ENCODE assay signal across 1 cellular context in the genomic region with DNA sequence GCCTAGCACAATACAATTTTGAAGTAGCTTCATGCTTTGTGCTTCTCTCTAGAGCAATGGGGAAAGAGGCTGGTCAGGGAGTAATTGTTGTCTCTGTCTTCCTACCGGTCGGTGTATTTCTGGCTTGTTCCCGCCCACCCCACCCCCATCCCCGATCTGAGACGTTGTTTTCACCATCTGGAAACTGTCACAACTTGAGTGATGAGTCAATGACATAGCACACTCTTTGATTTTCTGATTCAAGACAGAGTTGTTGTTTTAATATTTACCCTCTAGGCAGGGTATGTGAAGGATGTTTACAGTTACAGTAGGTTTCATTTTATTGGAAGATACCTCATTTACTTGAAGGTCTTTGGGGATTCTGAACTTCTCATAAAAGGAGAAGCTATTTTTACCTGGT.
TF ChIP-seq lines count a peak whose summit lies in the region.

No MANE protein-coding gene starts in this region.

TF ChIP-seq in WTC11, 78 proteins besides CTCF, POLR2A, EP300 and RAD21 (continued from another document):
- TF ChIP-seq HMGXB4 (CRISPR knock-in tag; IDR thresholded peaks at IDR 0.05) (no peak), MXD4 (CRISPR knock-in tag; IDR thresholded peaks at IDR 0.05; ENCODE audit: borderline replicate concordance) (no peak), TCF7 (CRISPR knock-in tag; IDR thresholded peaks at IDR 0.05; ENCODE audit: low read depth) (no peak), RORB (CRISPR knock-in tag; IDR thresholded peaks at IDR 0.05) (no peak), PRRX2 (CRISPR knock-in tag; IDR thresholded peaks at IDR 0.05) (no peak)
- TF ChIP-seq, protein P1, sequence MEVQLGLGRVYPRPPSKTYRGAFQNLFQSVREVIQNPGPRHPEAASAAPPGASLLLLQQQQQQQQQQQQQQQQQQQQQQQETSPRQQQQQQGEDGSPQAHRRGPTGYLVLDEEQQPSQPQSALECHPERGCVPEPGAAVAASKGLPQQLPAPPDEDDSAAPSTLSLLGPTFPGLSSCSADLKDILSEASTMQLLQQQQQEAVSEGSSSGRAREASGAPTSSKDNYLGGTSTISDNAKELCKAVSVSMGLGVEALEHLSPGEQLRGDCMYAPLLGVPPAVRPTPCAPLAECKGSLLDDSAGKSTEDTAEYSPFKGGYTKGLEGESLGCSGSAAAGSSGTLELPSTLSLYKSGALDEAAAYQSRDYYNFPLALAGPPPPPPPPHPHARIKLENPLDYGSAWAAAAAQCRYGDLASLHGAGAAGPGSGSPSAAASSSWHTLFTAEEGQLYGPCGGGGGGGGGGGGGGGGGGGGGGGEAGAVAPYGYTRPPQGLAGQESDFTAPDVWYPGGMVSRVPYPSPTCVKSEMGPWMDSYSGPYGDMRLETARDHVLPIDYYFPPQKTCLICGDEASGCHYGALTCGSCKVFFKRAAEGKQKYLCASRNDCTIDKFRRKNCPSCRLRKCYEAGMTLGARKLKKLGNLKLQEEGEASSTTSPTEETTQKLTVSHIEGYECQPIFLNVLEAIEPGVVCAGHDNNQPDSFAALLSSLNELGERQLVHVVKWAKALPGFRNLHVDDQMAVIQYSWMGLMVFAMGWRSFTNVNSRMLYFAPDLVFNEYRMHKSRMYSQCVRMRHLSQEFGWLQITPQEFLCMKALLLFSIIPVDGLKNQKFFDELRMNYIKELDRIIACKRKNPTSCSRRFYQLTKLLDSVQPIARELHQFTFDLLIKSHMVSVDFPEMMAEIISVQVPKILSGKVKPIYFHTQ (CRISPR knock-in tag; IDR thresholded peaks at IDR 0.05): no peak
TF ChIP-seq in WTC11: peak in this region for 0.
